1 cellular context compared by ENCODE assay signal in the genomic region with DNA sequence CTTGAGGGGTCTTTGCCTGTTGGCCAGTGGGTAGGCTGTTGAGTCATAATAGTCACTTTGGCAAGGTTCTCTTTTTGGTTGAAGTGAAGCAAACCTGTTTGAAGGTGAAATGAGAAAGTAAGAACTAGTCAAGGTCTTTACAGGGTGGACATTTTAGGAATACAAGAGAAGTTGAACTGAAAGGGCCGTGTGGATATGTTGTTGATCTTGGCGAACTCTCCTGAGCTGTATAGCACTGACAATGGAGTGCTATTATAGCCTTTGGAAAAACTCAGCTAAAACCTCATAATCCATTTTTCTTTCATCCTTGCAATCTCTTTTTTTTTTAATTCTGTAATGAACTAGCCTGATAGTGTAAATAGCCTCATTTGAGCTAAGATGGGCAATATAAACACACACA.
TF ChIP-seq lines count a peak whose summit lies in the region.

No MANE protein-coding gene starts in this region.

TF ChIP-seq in GM23338, 12 proteins besides CTCF, POLR2A, EP300 and RAD21 (continued from another document):
- TF ChIP-seq, protein P1, sequence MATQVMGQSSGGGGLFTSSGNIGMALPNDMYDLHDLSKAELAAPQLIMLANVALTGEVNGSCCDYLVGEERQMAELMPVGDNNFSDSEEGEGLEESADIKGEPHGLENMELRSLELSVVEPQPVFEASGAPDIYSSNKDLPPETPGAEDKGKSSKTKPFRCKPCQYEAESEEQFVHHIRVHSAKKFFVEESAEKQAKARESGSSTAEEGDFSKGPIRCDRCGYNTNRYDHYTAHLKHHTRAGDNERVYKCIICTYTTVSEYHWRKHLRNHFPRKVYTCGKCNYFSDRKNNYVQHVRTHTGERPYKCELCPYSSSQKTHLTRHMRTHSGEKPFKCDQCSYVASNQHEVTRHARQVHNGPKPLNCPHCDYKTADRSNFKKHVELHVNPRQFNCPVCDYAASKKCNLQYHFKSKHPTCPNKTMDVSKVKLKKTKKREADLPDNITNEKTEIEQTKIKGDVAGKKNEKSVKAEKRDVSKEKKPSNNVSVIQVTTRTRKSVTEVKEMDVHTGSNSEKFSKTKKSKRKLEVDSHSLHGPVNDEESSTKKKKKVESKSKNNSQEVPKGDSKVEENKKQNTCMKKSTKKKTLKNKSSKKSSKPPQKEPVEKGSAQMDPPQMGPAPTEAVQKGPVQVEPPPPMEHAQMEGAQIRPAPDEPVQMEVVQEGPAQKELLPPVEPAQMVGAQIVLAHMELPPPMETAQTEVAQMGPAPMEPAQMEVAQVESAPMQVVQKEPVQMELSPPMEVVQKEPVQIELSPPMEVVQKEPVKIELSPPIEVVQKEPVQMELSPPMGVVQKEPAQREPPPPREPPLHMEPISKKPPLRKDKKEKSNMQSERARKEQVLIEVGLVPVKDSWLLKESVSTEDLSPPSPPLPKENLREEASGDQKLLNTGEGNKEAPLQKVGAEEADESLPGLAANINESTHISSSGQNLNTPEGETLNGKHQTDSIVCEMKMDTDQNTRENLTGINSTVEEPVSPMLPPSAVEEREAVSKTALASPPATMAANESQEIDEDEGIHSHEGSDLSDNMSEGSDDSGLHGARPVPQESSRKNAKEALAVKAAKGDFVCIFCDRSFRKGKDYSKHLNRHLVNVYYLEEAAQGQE (IDR thresholded peaks at IDR 0.05; ENCODE audit: unreplicated experiment): no peak
- TF ChIP-seq ZNF331 (CRISPR knock-in tag; IDR thresholded peaks at IDR 0.05; ENCODE audit: low read depth): no peak
- TF ChIP-seq EZH2 (IDR thresholded peaks at IDR 0.05; ENCODE audit: low read depth, unreplicated experiment): no peak
- no peak for TF ChIP-seq EZH2phosphoT487 (IDR thresholded peaks at IDR 0.05; ENCODE audit: unreplicated experiment)
- no peak for TF ChIP-seq POLR2AphosphoS5 (IDR thresholded peaks at IDR 0.05; ENCODE audit: low read depth)
TF ChIP-seq in GM23338: peak in this region for 0.
